Comparison of ENCODE assay signal across 3 cellular contexts in genomic region chr1:154891452-154891851, GRCh38.
A peak's percentile ranks its signal among the peaks of the same experiment; 100 is the strongest.
TF ChIP-seq lines count a peak whose summit lies in the region.

No MANE protein-coding gene starts in this region.

TF ChIP-seq in A549, 52 proteins besides CTCF, POLR2A, EP300 and RAD21:
- no peak for TF ChIP-seq ZC3H11A (IDR thresholded peaks at IDR 0.05)
- TF ChIP-seq ZNF302 (CRISPR knock-in tag; IDR thresholded peaks at IDR 0.05) = no peak
- no peak for TF ChIP-seq MYC (IDR thresholded peaks at IDR 0.05; ENCODE audit: borderline replicate concordance, low read length)
- TF ChIP-seq ATOH8 (CRISPR knock-in tag; IDR thresholded peaks at IDR 0.05; ENCODE audit: low read depth) = no peak
- no peak for TF ChIP-seq ELK1 (IDR thresholded peaks at IDR 0.05; ENCODE audit: low read depth, low read length)
- TF ChIP-seq MAX (IDR thresholded peaks at IDR 0.05) = no peak
- no peak for TF ChIP-seq NPAS2 (CRISPR knock-in tag; IDR thresholded peaks at IDR 0.05; ENCODE audit: borderline replicate concordance)
- no peak for TF ChIP-seq PHF8 (IDR thresholded peaks at IDR 0.05; ENCODE audit: borderline replicate concordance, low read depth)
- TF ChIP-seq FOSL2 (IDR thresholded peaks at IDR 0.05) = no peak
- TF ChIP-seq FOSL2 (CRISPR knock-in tag; IDR thresholded peaks at IDR 0.05) = no peak
- no peak for TF ChIP-seq FOXS1 (CRISPR knock-in tag; IDR thresholded peaks at IDR 0.05)
- no peak for TF ChIP-seq MAFK (IDR thresholded peaks at IDR 0.05; ENCODE audit: partially characterized antibody)
- TF ChIP-seq MAZ (IDR thresholded peaks at IDR 0.05; ENCODE audit: borderline replicate concordance, low read depth, low read length) = no peak

TF ChIP-seq in K562, 482 proteins besides CTCF, POLR2A, EP300 and RAD21:
- TF ChIP-seq ZC3H11A (IDR thresholded peaks at IDR 0.05; ENCODE audit: low read depth, low read length) (no peak), FOXP1 (CRISPR knock-in tag; IDR thresholded peaks at IDR 0.05) (no peak), PHF21A (IDR thresholded peaks at IDR 0.05; ENCODE audit: borderline replicate concordance, low read depth) (no peak), LEF1 (IDR thresholded peaks at IDR 0.05) (0 out of 2 replicates have a peak, but pooled peaks have one; percentile 24), PKNOX1 (IDR thresholded peaks at IDR 0.05) (peak; percentile 44), ETV1 (tag; conservative IDR thresholded peaks at IDR 0.05; ENCODE audit: low read depth) (peak; percentile 56), NR2C1 (IDR thresholded peaks at IDR 0.05) (no peak), NR2C1 (tag; IDR thresholded peaks at IDR 0.05) (no peak), U2AF2 (optimal IDR thresholded peaks at IDR 0.05; ENCODE audit: low read depth, low read length) (no peak), MEIS2 (IDR thresholded peaks at IDR 0.05; ENCODE audit: partially characterized antibody) (peak; percentile 82), GATAD2A (IDR thresholded peaks at IDR 0.05) (no peak), ARID1B (IDR thresholded peaks at IDR 0.05) (peak; percentile 49; the same call in 1 of the 2 replicates), MCM5 (IDR thresholded peaks at IDR 0.05; ENCODE audit: low read depth) (no peak)
- TF ChIP-seq, protein P1, sequence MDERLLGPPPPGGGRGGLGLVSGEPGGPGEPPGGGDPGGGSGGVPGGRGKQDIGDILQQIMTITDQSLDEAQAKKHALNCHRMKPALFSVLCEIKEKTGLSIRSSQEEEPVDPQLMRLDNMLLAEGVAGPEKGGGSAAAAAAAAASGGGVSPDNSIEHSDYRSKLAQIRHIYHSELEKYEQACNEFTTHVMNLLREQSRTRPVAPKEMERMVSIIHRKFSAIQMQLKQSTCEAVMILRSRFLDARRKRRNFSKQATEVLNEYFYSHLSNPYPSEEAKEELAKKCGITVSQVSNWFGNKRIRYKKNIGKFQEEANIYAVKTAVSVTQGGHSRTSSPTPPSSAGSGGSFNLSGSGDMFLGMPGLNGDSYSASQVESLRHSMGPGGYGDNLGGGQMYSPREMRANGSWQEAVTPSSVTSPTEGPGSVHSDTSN (CRISPR knock-in tag; IDR thresholded peaks at IDR 0.05; ENCODE audit: low read depth) = no peak
- TF ChIP-seq, protein P1 (tag; conservative IDR thresholded peaks at IDR 0.05; ENCODE audit: low read depth) = peak; percentile 77
- TF ChIP-seq, protein P2, sequence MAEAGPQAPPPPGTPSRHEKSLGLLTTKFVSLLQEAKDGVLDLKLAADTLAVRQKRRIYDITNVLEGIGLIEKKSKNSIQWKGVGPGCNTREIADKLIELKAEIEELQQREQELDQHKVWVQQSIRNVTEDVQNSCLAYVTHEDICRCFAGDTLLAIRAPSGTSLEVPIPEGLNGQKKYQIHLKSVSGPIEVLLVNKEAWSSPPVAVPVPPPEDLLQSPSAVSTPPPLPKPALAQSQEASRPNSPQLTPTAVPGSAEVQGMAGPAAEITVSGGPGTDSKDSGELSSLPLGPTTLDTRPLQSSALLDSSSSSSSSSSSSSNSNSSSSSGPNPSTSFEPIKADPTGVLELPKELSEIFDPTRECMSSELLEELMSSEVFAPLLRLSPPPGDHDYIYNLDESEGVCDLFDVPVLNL (CRISPR knock-in tag; IDR thresholded peaks at IDR 0.05; ENCODE audit: low read depth) = no peak

TF ChIP-seq in SK-N-SH, 30 proteins besides CTCF, POLR2A, EP300 and RAD21:
- TF ChIP-seq NRF1 (IDR thresholded peaks at IDR 0.05; ENCODE audit: low read depth, low read length) (no peak), CHD2 (IDR thresholded peaks at IDR 0.05; ENCODE audit: low read length, partially characterized antibody) (no peak), MXI1 (IDR thresholded peaks at IDR 0.05; ENCODE audit: low read depth, low read length) (no peak)
